In the genomic region with DNA sequence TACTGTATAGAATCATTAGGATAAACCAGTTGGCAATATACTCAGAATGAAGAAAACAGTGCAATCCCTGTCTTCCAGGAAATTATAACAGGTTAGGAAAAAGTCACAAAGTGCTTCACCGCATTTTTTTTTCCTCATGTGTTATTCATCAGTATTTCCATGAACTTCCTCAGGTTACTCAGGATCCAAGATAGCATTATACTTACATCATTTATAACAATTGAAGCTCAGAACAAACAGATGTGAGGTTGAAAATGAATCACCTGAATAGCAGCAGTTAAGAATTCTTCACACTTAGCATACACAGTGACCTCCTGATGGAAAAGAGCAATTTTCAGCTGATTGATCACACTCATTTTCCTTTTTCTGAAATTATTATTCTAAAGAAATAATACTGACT, we compare ENCODE assay signal across 19 cellular contexts.
DNase-seq lines count a peak whose midpoint lies in the region; ATAC-seq and TF ChIP-seq lines count a peak whose summit lies in the region.
"Had no signal": no experiment of that assay in that cellular context is flagged by ENCODE, and none has a peak within 500 bp of the region (broad histone marks: within the 10 kb centered on the region; RNA-seq: fewer than 3 reads in every experiment).

No MANE protein-coding gene starts in this region.

- peaks cover 16% of the 10 kb centered on the region for H3F3A ChIP-seq in SU-DHL-6 (ENCODE audit: insufficient read depth)

- peak overlapping the region; percentile 60 for H3K4me2 ChIP-seq in SU-DHL-6 (ENCODE audit: low read depth, low read length, poor library complexity, severe bottlenecking)
- H3K4me2 ChIP-seq: A549 had no signal

- H3K27ac ChIP-seq in SU-DHL-6 (ENCODE audit: low read depth, low read length) (peak overlapping the region; percentile 94), foreskin keratinocyte (no peak overlapping the region), heart left ventricle (no peak overlapping the region)
- H3K27ac ChIP-seq: A549, C4-2B, SK-N-MC had no signal

- no peaks in the 10 kb centered on the region for H3K79me2 ChIP-seq in SU-DHL-6 (ENCODE audit: insufficient read depth, low read length)

- peak overlapping the region; percentile 49 for H2AFZ ChIP-seq in SU-DHL-6 (ENCODE audit: low read depth, low read length, severe bottlenecking)

- no peaks in the 10 kb centered on the region for H3K27me3 ChIP-seq in SU-DHL-6 (ENCODE audit: low read length)
- no peaks in the 10 kb centered on the region for H3K27me3 ChIP-seq in foreskin keratinocyte
- no peaks in the 10 kb centered on the region for H3K27me3 ChIP-seq in heart left ventricle

- TF ChIP-seq POLR2A in heart left ventricle (IDR thresholded peaks at IDR 0.05), result no peak

- H3K36me3 ChIP-seq in SU-DHL-6 (ENCODE audit: low read length) (peaks cover 19% of the 10 kb centered on the region), heart left ventricle (no peaks in the 10 kb centered on the region)
- H3K36me3 ChIP-seq: HAP-1 had no signal

- no peaks in the 10 kb centered on the region for H3K4me1 ChIP-seq in foreskin keratinocyte
- H3K4me1 ChIP-seq in heart left ventricle, result peaks cover 0 to 12% (median 0%) of the 10 kb centered on the region in 12 donors
- H3K4me1 ChIP-seq: A549, HAP-1 had no signal

- ATAC-seq in foreskin keratinocyte, result peak; percentile 63
- ATAC-seq in heart left ventricle, result no peak
- no peak for ATAC-seq in HG03571 (IDR thresholded peaks at IDR 0.05; ENCODE audit: unreplicated experiment)
- ATAC-seq: A549, GM12878, Right ventricle myocardium inferior had no signal

- no peaks in the 10 kb centered on the region for H4K20me1 ChIP-seq in SU-DHL-6 (ENCODE audit: low read depth, low read length)

- TF ChIP-seq CTCF in SU-DHL-6 (IDR thresholded peaks at IDR 0.05; ENCODE audit: insufficient read depth, low read length, poor library complexity, severe bottlenecking) (no peak), foreskin keratinocyte (conservative IDR thresholded peaks at IDR 0.05) (no peak), heart left ventricle (IDR thresholded peaks at IDR 0.05) (no peak)

- H3K4me3 ChIP-seq in SU-DHL-6 (ENCODE audit: insufficient read depth, low read length, poor library complexity, severe bottlenecking) (no peak overlapping the region), heart left ventricle (no peak overlapping the region)
- H3K4me3 ChIP-seq: A549, GM12878, HAP-1, SK-N-MC had no signal

- WGBS in heart left ventricle, 4 donors, result 71 to 77% (median 75%) methylated on average over 1 of the region's 1 CpG

- DNase-seq in DMS53 treated with DMSO at 0.1 percent for 48 hours (lab: John Stamatoyannopoulos, UW; ENCODE audit: unreplicated experiment) (peak; percentile 16), M059J (ENCODE audit: low read depth) (peak; percentile 16), foreskin keratinocyte (peak; percentile 51 to 79), mucosa of gallbladder (ENCODE audit: low spot score) (no peak), heart left ventricle (no peak), NOMO-1 (lab: John Stamatoyannopoulos, UW; ENCODE audit: unreplicated experiment in 2 of 2) (no peak)
- DNase-seq: DMS153, KG1, NCI-H1436, NCI-H82, T-helper 1 cell had no signal

- no peaks in the 10 kb centered on the region for H3K9me2 ChIP-seq in SU-DHL-6 (replicated peaks; ENCODE audit: insufficient read depth, low read length)

- H3K9ac ChIP-seq in SU-DHL-6 (ENCODE audit: low read length), result peak overlapping the region; percentile 45

- intact Hi-C loops in heart left ventricle (cut with DNase I), result no loop called here

- H3K9me3 ChIP-seq in SU-DHL-6 (ENCODE audit: insufficient read depth, low read length) (peaks cover 28% of the 10 kb centered on the region; the same call in 1 of the 2 replicates), heart left ventricle (peaks cover 0 to 11% (median 0%) of the 10 kb centered on the region in 12 donors)
- H3K9me3 ChIP-seq: A549, HAP-1 had no signal

Comparison
In these comparisons a context has a peak if more than half of its experiments do, and no peak if none do; other contexts are left out.
1. DNase-seq: peak in DMS53 treated with DMSO at 0.1 percent for 48 hours (single experiment), M059J (single experiment) and foreskin keratinocyte (2 of 2); none in mucosa of gallbladder (single experiment), heart left ventricle (0 of 5) and NOMO-1 (0 of 2).